26 cellular contexts compared by ENCODE assay signal in the genomic region with DNA sequence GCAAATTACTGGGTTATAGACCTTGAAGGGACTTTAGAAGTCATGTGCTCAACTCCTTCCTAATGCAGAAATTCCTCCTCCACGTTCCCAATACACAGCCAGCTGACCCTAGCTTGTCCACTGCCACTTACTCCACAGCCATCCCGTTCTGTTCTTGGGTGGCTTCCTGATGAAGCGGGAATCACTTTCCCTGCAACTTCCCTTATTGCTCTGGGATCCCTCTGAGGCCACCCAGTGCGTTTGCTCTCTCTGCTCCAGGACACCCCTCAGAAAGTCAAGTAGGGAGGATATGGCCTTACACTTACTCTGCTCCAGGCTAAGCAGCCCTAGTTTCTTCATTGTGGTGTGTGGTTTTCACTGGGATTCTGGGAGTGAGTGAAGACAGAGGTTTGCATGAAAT. TPM values are rescaled to one million over a fixed set of nuclear protein-coding genes. Genes with fewer than 3 reads are reported as not detected.
A peak's percentile ranks its signal among the peaks of the same experiment; 100 is the strongest.
DNase-seq lines count a peak whose midpoint lies in the region; ATAC-seq and TF ChIP-seq lines count a peak whose summit lies in the region.
"Had no signal": no experiment of that assay in that cellular context is flagged by ENCODE, and none has a peak within 500 bp of the region (broad histone marks: within the 10 kb centered on the region; RNA-seq: fewer than 3 reads in every experiment).

No MANE protein-coding gene starts in this region.

- peaks cover 61% of the 10 kb centered on the region for H3K4me1 ChIP-seq in adipocyte (ENCODE audit: control insufficient read depth, insufficient read depth, low read length)
- H3K4me1 ChIP-seq in transverse colon, result peaks cover 0 to 18% (median 3%) of the 10 kb centered on the region in 4 donors
- H3K4me1 ChIP-seq: ascending aorta, prostate gland had no signal

- H3K4me3 Mint-ChIP-seq in nephron progenitor cell, result no peak overlapping the region
- H3K4me3 Mint-ChIP-seq: activated T-helper 1 cell treated with anti-CD3 and anti-CD28 coated beads, Interleukin-12 subunit alpha, Interleukin-12 subunit beta, Interleukin-2, Interleukin-4 antibody, amounts not matched to agents 30 ng/mL and 10 ng/mL and 1 ng/mL, durations not matched to agents 14 hours and 24 hours and 36 hours; stimulated activated naive B cell treated with anti-CD40 and anti-IgM and Interleukin-4, amounts not matched to agents 10 μg/mL and 1 μg/mL and 100 μg/mL, for 72 hours; T-helper 2 cell treated with Interferon-gamma antibody and Interleukin-4, amounts not matched to agents 5 μg/mL and 100 μg/mL, for 36 hours had no signal

- peaks cover 23% of the 10 kb centered on the region for H3K27me3 Mint-ChIP-seq in nephron progenitor cell (ENCODE audit: low read depth, poor library complexity)

- ATAC-seq in Right ventricle myocardium inferior, result no peak
- ATAC-seq: SK-N-SH treated with all-trans-retinoic acid at 6 μM for 48 hours had no signal

- H3K27me3 ChIP-seq in adipocyte (replicated peaks; ENCODE audit: control insufficient read depth, insufficient read depth, low read length) (no peaks in the 10 kb centered on the region), transverse colon (no peaks in the 10 kb centered on the region)
- H3K27me3 ChIP-seq: ascending aorta, thyroid gland had no signal

- H3K9me3 ChIP-seq in adipocyte (ENCODE audit: control insufficient read depth, low read length) (no peaks in the 10 kb centered on the region), transverse colon (no peaks in the 10 kb centered on the region)
- H3K9me3 ChIP-seq: ascending aorta, prostate gland, spleen, thyroid gland had no signal

- intact Hi-C loops in cardiac septum (cut with DNase I) (loop anchor here (5.0 kb wide), 1 partner anchor 39 kb away; no protein-coding TSS in a partner anchor), Right ventricle myocardium inferior (cut with DNase I) (loop anchor here (10.0 kb wide), 1 partner anchor 82 kb away; the partner anchor contains the start of gene COL15A1), transverse colon (cut with DNase I; ENCODE audit: low total_unique reads) (no loop called here)

- H3K27ac ChIP-seq in transverse colon, result peak overlapping the region; percentile 22 to 53 (median 48)
- H3K27ac ChIP-seq: VCaP had no signal

- no peak for TF ChIP-seq POLR2A in transverse colon (IDR thresholded peaks at IDR 0.05)

- H3K27ac Mint-ChIP-seq in nephron progenitor cell, result peak overlapping the region; percentile 39
- H3K27ac Mint-ChIP-seq: activated T-helper 1 cell treated with anti-CD3 and anti-CD28 coated beads, Interleukin-12 subunit alpha, Interleukin-12 subunit beta, Interleukin-2, Interleukin-4 antibody, amounts not matched to agents 30 ng/mL and 10 ng/mL and 1 ng/mL, durations not matched to agents 14 hours and 24 hours and 36 hours; stimulated activated naive B cell treated with anti-CD40 and anti-IgM and Interleukin-4, amounts not matched to agents 10 μg/mL and 1 μg/mL and 100 μg/mL, for 72 hours; T-helper 2 cell treated with Interferon-gamma antibody and Interleukin-4, amounts not matched to agents 5 μg/mL and 100 μg/mL, for 36 hours had no signal

- DNase-seq in cardiac septum (ENCODE audit: low spot score) (peak; percentile 33), Right ventricle myocardium inferior (ENCODE audit: missing footprints) (no peak), adipocyte (ENCODE audit: low read depth) (no peak), nephron progenitor cell (no peak), transverse colon (no peak), NCI-H510A treated with DMSO at 0.1 percent for 48 hours (lab: John Stamatoyannopoulos, UW) (no peak), CD1c-positive myeloid dendritic cell (ENCODE audit: extremely low spot score) (no peak), DMS79 treated with DMSO at 0.1 percent for 48 hours (lab: John Stamatoyannopoulos, UW) (no peak)
- DNase-seq: 8988T; activated CD4-positive, alpha-beta T cell treated with anti-CD3 and anti-CD28 coated beads, Interleukin-2, amount 50 U/mL, for 1 hour; caudate nucleus; DMS53; KBM-7; MM.1S; NCI-H1436 treated with DMSO at 0.1 percent for 48 hours; spleen; stimulated activated CD4-positive, alpha-beta T cell treated with anti-CD3 and anti-CD28 coated beads, Interleukin-2, amount 100 ng/mL, for 48 hours; stimulated activated naive B cell treated with anti-CD40 and anti-IgM and Interleukin-4, amounts not matched to agents 10 μg/mL and 1 μg/mL and 100 μg/mL, for 72 hours; thyroid gland had no signal

- H3K4me1 Mint-ChIP-seq in nephron progenitor cell, result peaks cover 14% of the 10 kb centered on the region

- H3K36me3 Mint-ChIP-seq in nephron progenitor cell (ENCODE audit: low read depth), result no peaks in the 10 kb centered on the region
- H3K36me3 Mint-ChIP-seq: activated naive CD4-positive, alpha-beta T cell treated with anti-CD3 and anti-CD28 coated beads, Interleukin-2, amount 50 U/mL, for 72 hours; stimulated activated naive B cell treated with anti-CD40 and anti-IgM and Interleukin-4, amounts not matched to agents 10 μg/mL and 1 μg/mL and 100 μg/mL, for 72 hours had no signal

- WGBS in transverse colon (ENCODE audit: low coverage in 1 of 2), 2 donors, result 48 to 75% methylated on average over 4 of the region's 4 CpGs

- H3K4me3 ChIP-seq in adipocyte (ENCODE audit: low read length) (no peak overlapping the region), transverse colon (no peak overlapping the region)
- H3K4me3 ChIP-seq: ascending aorta, prostate gland, spleen, thyroid gland had no signal

- peak overlapping the region; percentile 42 for H3K9ac ChIP-seq in adipocyte (ENCODE audit: low read length)

- no peak for TF ChIP-seq EP300 in transverse colon (IDR thresholded peaks at IDR 0.05; ENCODE audit: low read depth)

- in situ Hi-C loops in transverse colon (cut with MboI; ENCODE audit: low pct_ligation_motif_present in 1 of 4, low pct_unique_long_range_greater_than_20kb in 1 of 4, low sequenced_read_pairs in 3 of 4), result loop anchor here in 3 of 4 donors (25.0 kb wide), 2 partner anchors 124 to 274 kb away; no protein-coding TSS in a partner anchor

- H3K36me3 ChIP-seq in adipocyte (ENCODE audit: control insufficient read depth, insufficient read depth, low read length, severe bottlenecking) (no peaks in the 10 kb centered on the region), transverse colon (no peaks in the 10 kb centered on the region)
- H3K36me3 ChIP-seq: ascending aorta, prostate gland, spleen, thyroid gland had no signal

- H3K9me3 Mint-ChIP-seq in nephron progenitor cell, result no peaks in the 10 kb centered on the region
- H3K9me3 Mint-ChIP-seq: activated naive CD4-positive, alpha-beta T cell treated with anti-CD3 and anti-CD28 coated beads, Interleukin-2, amount 50 U/mL, for 72 hours; activated T-helper 1 cell treated with anti-CD3 and anti-CD28 coated beads, Interleukin-12 subunit alpha, Interleukin-12 subunit beta, Interleukin-2, Interleukin-4 antibody, amounts not matched to agents 30 ng/mL and 10 ng/mL and 1 ng/mL, durations not matched to agents 14 hours and 24 hours and 36 hours; stimulated activated naive B cell treated with anti-CD40 and anti-IgM and Interleukin-4, amounts not matched to agents 10 μg/mL and 1 μg/mL and 100 μg/mL, for 72 hours; T-helper 2 cell treated with Interferon-gamma antibody and Interleukin-4, amounts not matched to agents 5 μg/mL and 100 μg/mL, for 36 hours had no signal

- TF ChIP-seq CTCF in nephron progenitor cell (IDR thresholded peaks at IDR 0.05), result no peak
- no peak for TF ChIP-seq CTCF in transverse colon (IDR thresholded peaks at IDR 0.05)

RNA-seq across cellular contexts. Expression of gene GALNT12, which starts 55.5 kb away (rescaled TPM):
- 0.38 TPM for total RNA-seq in cardiac septum
- 0.54 TPM for total RNA-seq in Right ventricle myocardium inferior
- total RNA-seq in transverse colon, result 100 to 1,000 TPM in 3 of 4 donors, 10 to 100 TPM in 1; 79.7 to 174 (median 120) TPM

Comparison
In these comparisons a context has a peak if more than half of its experiments do, and no peak if none do; other contexts are left out.
1. RNA of gene GALNT12, which starts 55.5 kb away (total RNA-seq): 79.7 to 174 TPM in transverse colon; 0.54 TPM in Right ventricle myocardium inferior (single experiment) and 0.38 TPM in cardiac septum (single experiment); every median in the first group is over 10 times any median in the second.